8 cellular contexts compared by ENCODE assay signal in the genomic region with DNA sequence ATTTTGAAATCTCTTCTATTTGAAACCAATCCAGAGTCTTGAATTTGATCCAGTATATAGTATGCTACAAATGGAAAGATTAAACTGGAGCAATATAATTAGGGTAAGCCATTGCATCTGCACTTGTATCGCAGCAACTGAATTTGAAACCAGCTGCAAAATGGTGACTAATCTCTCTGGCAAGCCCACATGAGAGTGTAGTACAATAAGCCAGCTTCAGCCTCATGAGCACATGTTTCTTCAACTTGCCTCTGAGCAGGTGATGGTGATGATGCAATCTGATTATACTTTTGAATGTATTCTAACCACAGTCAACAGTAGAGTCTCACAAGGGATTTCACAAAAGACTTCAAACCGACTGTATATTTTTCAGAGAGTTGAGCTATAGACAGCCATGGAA.
DNase-seq lines count a peak whose midpoint lies in the region; ATAC-seq and TF ChIP-seq lines count a peak whose summit lies in the region.

No MANE protein-coding gene starts in this region.

- H3K36me3 Mint-ChIP-seq in nephron progenitor cell (ENCODE audit: low read depth), result peaks cover 9% of the 10 kb centered on the region

- no peaks in the 10 kb centered on the region for H3K4me1 Mint-ChIP-seq in nephron progenitor cell

- H3K27me3 Mint-ChIP-seq in nephron progenitor cell (ENCODE audit: low read depth, poor library complexity), result peaks cover 2% of the 10 kb centered on the region

- peak; percentile 76 for DNase-seq in COLO668 (lab: John Stamatoyannopoulos, UW; ENCODE audit: unreplicated experiment)
- peak; percentile 91 for DNase-seq in NCI-H2196 treated with DMSO at 0.1 percent for 48 hours (lab: John Stamatoyannopoulos, UW; ENCODE audit: unreplicated experiment)
- peak; percentile 17 for DNase-seq in activated CD8-positive, alpha-beta memory T cell treated with anti-CD3 and anti-CD28 coated beads, Interleukin-2, amount 50 U/mL, for 24 hours (ENCODE audit: extremely low read depth)
- peak in 30 of 42 donors; percentile 12 to 83 (median 45) for DNase-seq in head of caudate nucleus
- peak; percentile 38 for DNase-seq in stimulated activated CD4-positive, alpha-beta T cell treated with anti-CD3 and anti-CD28 coated beads, Interleukin-2, amount 100 ng/mL, for 4 hours (ENCODE audit: low read depth)
- no peak for DNase-seq in nephron progenitor cell

- no peak for TF ChIP-seq CTCF in nephron progenitor cell (IDR thresholded peaks at IDR 0.05)

- H3K4me3 Mint-ChIP-seq in nephron progenitor cell, result no peak overlapping the region

- intact Hi-C loops in head of caudate nucleus (cut with DNase I), result no loop called here

- ATAC-seq in GM19328 (IDR thresholded peaks at IDR 0.05; ENCODE audit: unreplicated experiment) (peak; percentile 76), HG03196 (IDR thresholded peaks at IDR 0.05; ENCODE audit: unreplicated experiment) (peak; percentile 99)

- peaks cover 3% of the 10 kb centered on the region for H3K9me3 Mint-ChIP-seq in nephron progenitor cell

- no peak overlapping the region for H3K27ac Mint-ChIP-seq in nephron progenitor cell
